ENCODE assay signal across 7 cellular contexts in genomic region chr16:29171296-29171695, GRCh38.
DNase-seq lines count a peak whose midpoint lies in the region; ATAC-seq, FAIRE-seq and TF ChIP-seq lines count a peak whose summit lies in the region.
"Not testable (repeated sequence)": the region's sequence is repeated elsewhere in the genome, so short reads cannot be mapped to it uniquely, and the experiment has no call there.

No MANE protein-coding gene starts in this region.

- 92% methylated on average over 6 of the region's 6 CpGs for WGBS in mesenchymal stem cell

- H3K14ac ChIP-seq in mesenchymal stem cell (ENCODE audit: low read length in 2 of 2) = not testable (repeated sequence)

- H3K27ac Mint-ChIP-seq in brain = peak overlapping the region in 4 of 5 experiments; percentile 40 to 89 (median 80)

- not testable (repeated sequence) for TF ChIP-seq CTCF in brain (conservative IDR thresholded peaks at IDR 0.05); endothelial cell of umbilical vein (IDR thresholded peaks at IDR 0.05; ENCODE audit: extremely low read depth in 1 of 2, insufficient read depth in 1 of 2, low read depth in 1 of 2, low read length in 2 of 2)

- intact Hi-C loops in endothelial cell of umbilical vein (cut with micrococcal nuclease); left ventricle myocardium superior (cut with micrococcal nuclease); posterior vena cava (cut with DNase I): not testable (repeated sequence)

- H4K8ac ChIP-seq in mesenchymal stem cell (ENCODE audit: low read length) = not testable (repeated sequence)

- not testable (repeated sequence) for DNase-seq in GM12891 (ENCODE audit: insufficient read length, low spot score); SJCRH30; endothelial cell of umbilical vein (ENCODE audit: low read depth, low spot score); mesenchymal stem cell
- DNase-seq in left ventricle myocardium superior (peak; percentile 12), posterior vena cava (ENCODE audit: low spot score) (peak; percentile 34)

- not testable (repeated sequence) for ATAC-seq in left ventricle myocardium superior

- H2BK15ac ChIP-seq in mesenchymal stem cell (ENCODE audit: low read depth, poor library complexity, severe bottlenecking) = not testable (repeated sequence)

- not testable (repeated sequence) for H3K4me2 ChIP-seq in endothelial cell of umbilical vein (ENCODE audit: insufficient read depth, low read length); mesenchymal stem cell (ENCODE audit: low read length, poor library complexity, severe bottlenecking)

- H3K18ac ChIP-seq in mesenchymal stem cell (ENCODE audit: low read depth in 1 of 2, low read length in 2 of 2) = not testable (repeated sequence)

- H2AK5ac ChIP-seq in mesenchymal stem cell (ENCODE audit: low read length, severe bottlenecking) = not testable (repeated sequence)

- BruUV-seq in endothelial cell of umbilical vein (replicated peaks; lab: Mats Ljungman, UMichigan) = not testable (repeated sequence)

- not testable (repeated sequence) for H4K20me1 ChIP-seq in endothelial cell of umbilical vein (replicated peaks; ENCODE audit: control insufficient read depth, extremely low read depth, insufficient read depth, low read length)

- H3K27me3 ChIP-seq in SJCRH30; endothelial cell of umbilical vein (ENCODE audit: control insufficient read depth in 2 of 2, insufficient read depth in 2 of 2, low read length in 2 of 2); mesenchymal stem cell (ENCODE audit: control insufficient read depth in 1 of 2, insufficient read depth in 1 of 2, low read length in 2 of 2): not testable (repeated sequence)

- not testable (repeated sequence) for H3K4me3 Mint-ChIP-seq in brain

- H3K27me3 Mint-ChIP-seq in brain = not testable (repeated sequence)

- H3K4ac ChIP-seq in mesenchymal stem cell (ENCODE audit: low read depth in 1 of 2, low read length in 2 of 2) = not testable (repeated sequence)

- not testable (repeated sequence) for H3K79me2 ChIP-seq in endothelial cell of umbilical vein (ENCODE audit: control insufficient read depth, insufficient read depth, low read length)

- not testable (repeated sequence) for H3K9me3 ChIP-seq in SJCRH30 (replicated peaks); endothelial cell of umbilical vein (replicated peaks; ENCODE audit: control insufficient read depth, insufficient read depth, low read length); mesenchymal stem cell (ENCODE audit: control insufficient read depth, low read length)

- not testable (repeated sequence) for H2BK120ac ChIP-seq in mesenchymal stem cell (ENCODE audit: low read depth, low read length)

- not testable (repeated sequence) for H3K9me1 ChIP-seq in endothelial cell of umbilical vein (replicated peaks; ENCODE audit: control insufficient read depth, extremely low read depth, insufficient read depth, low read length)

- H3K23ac ChIP-seq in mesenchymal stem cell (ENCODE audit: low read length in 2 of 2) = not testable (repeated sequence)

- H2BK5ac ChIP-seq in mesenchymal stem cell (ENCODE audit: low read depth, low read length, poor library complexity, severe bottlenecking) = not testable (repeated sequence)

- TF ChIP-seq POLR2A in GM12891 (IDR thresholded peaks at IDR 0.05; ENCODE audit: low read depth, low read length); endothelial cell of umbilical vein (IDR thresholded peaks at IDR 0.05; ENCODE audit: low read depth, low read length): not testable (repeated sequence)

- H3K27ac ChIP-seq in SJCRH30 = peak overlapping the region; percentile 71
- not testable (repeated sequence) for H3K27ac ChIP-seq in endothelial cell of umbilical vein (ENCODE audit: insufficient read depth, low read depth, low read length); mesenchymal stem cell (ENCODE audit: low read length, poor library complexity, severe bottlenecking)

- not testable (repeated sequence) for H3K4me3 ChIP-seq in SJCRH30; endothelial cell of umbilical vein (replicated peaks in 1 of 3; ENCODE audit: insufficient read depth in 1 of 3, low read depth in 1 of 3, low read length in 3 of 3); mesenchymal stem cell (ENCODE audit: insufficient read depth in 1 of 2, low read depth in 1 of 2, low read length in 2 of 2)

- H3K79me1 ChIP-seq in mesenchymal stem cell (replicated peaks; ENCODE audit: low read length, poor library complexity, severe bottlenecking) = not testable (repeated sequence)

- FAIRE-seq in GM12891 (lab: Jason Lieb, UNC) = peak; percentile 87
- FAIRE-seq in endothelial cell of umbilical vein (lab: Jason Lieb, UNC) = peak; percentile 12

- H3K9ac ChIP-seq in endothelial cell of umbilical vein (replicated peaks; ENCODE audit: extremely low read depth, insufficient read depth, low read length); mesenchymal stem cell (ENCODE audit: low read length): not testable (repeated sequence)

- POLR2A ChIA-PET in endothelial cell of umbilical vein (lab: Charles Lee) = not testable (repeated sequence)

- not testable (repeated sequence) for H3K36me3 Mint-ChIP-seq in brain

- H2AFZ ChIP-seq in endothelial cell of umbilical vein (ENCODE audit: low read depth, low read length); mesenchymal stem cell (ENCODE audit: low read depth, low read length): not testable (repeated sequence)

- H2BK12ac ChIP-seq in mesenchymal stem cell (ENCODE audit: low read length in 2 of 2) = not testable (repeated sequence)

- CTCF ChIA-PET in endothelial cell of umbilical vein (lab: Charles Lee) = not testable (repeated sequence)

- peaks cover 15% of the 10 kb centered on the region for H3K4me1 ChIP-seq in SJCRH30
- not testable (repeated sequence) for H3K4me1 ChIP-seq in endothelial cell of umbilical vein (ENCODE audit: control insufficient read depth, extremely low read depth, insufficient read depth, low read length); mesenchymal stem cell (ENCODE audit: control insufficient read depth, insufficient read depth, low read depth, low read length)

- peaks cover 4 to 27% (median 16%) of the 10 kb centered on the region in 5 experiments for H3K9me3 Mint-ChIP-seq in brain

- peak overlapping the region; percentile 89 for H4K91ac ChIP-seq in mesenchymal stem cell (ENCODE audit: low read length)

- not testable (repeated sequence) for H3K36me3 ChIP-seq in SJCRH30; endothelial cell of umbilical vein (ENCODE audit: control insufficient read depth in 2 of 2, extremely low read depth in 1 of 2, insufficient read depth in 2 of 2, low read length in 2 of 2); mesenchymal stem cell (ENCODE audit: control insufficient read depth in 1 of 2, insufficient read depth in 2 of 2, low read depth in 1 of 2, low read length in 2 of 2)

- dilution Hi-C loops in endothelial cell of umbilical vein (cut with MboI; ENCODE audit: extremely low pct_ligation_motif_present, low sequenced_read_pairs) = not testable (repeated sequence)

- H3K4me1 Mint-ChIP-seq in brain = peaks cover 20% of the 10 kb centered on the region
